ENCODE assay signal across 18 cellular contexts in genomic region chr11:126313826-126314225, GRCh38.
"Had no signal": no experiment of that assay in that cellular context is flagged by ENCODE, and none has a peak within 500 bp of the region (broad histone marks: within the 10 kb centered on the region; RNA-seq: fewer than 3 reads in every experiment).

No MANE protein-coding gene starts in this region.

- H3K4me2 ChIP-seq: smooth muscle cell had no signal

- ATAC-seq: activated T-cell treated with anti-CD3 and anti-CD28 coated beads, Interleukin-2, amount 50 U/mL, for 4 hours; left cardiac atrium; right cardiac atrium; stimulated activated naive CD8-positive, alpha-beta T cell treated with anti-CD3 and anti-CD28 coated beads, Interleukin-15, Interleukin-2, amounts not matched to agents 100 U/mL and 50 U/mL, for 24 hours had no signal

- DNase-seq: activated CD4-positive, alpha-beta memory T cell treated with anti-CD3 and anti-CD28 coated beads for 36 hours; activated CD4-positive, alpha-beta T cell treated with anti-CD3 and anti-CD28 coated beads for 1 hour; activated naive CD8-positive, alpha-beta T cell treated with anti-CD3 and anti-CD28 coated beads, Interleukin-2, amount 10 ng/mL, durations not matched to agents 7 days and 5 days; activated T-cell treated with anti-CD3 and anti-CD28 coated beads, Interleukin-2, amount 50 U/mL, for 4 hours; dorsolateral prefrontal cortex; left cardiac atrium; naive B cell; nucleus accumbens; right cardiac atrium; stimulated activated naive CD8-positive, alpha-beta T cell treated with anti-CD3 and anti-CD28 coated beads, Interleukin-15, Interleukin-2, amounts not matched to agents 100 U/mL and 50 U/mL, for 24 hours; T-helper 9 cell; upper lobe of left lung had no signal

- H3K27me3 ChIP-seq: breast epithelium, dorsolateral prefrontal cortex, esophagus muscularis mucosa, suprapubic skin, upper lobe of left lung had no signal

- H3K9me3 ChIP-seq: breast epithelium, esophagus muscularis mucosa, suprapubic skin, upper lobe of left lung had no signal

- H3K36me3 ChIP-seq: breast epithelium had no signal

- H3K4me3 ChIP-seq: breast epithelium, dorsolateral prefrontal cortex, esophagus muscularis mucosa, smooth muscle cell, suprapubic skin, upper lobe of left lung had no signal

- H3K9me3 Mint-ChIP-seq: activated CD4-positive, alpha-beta memory T cell treated with anti-CD3 and anti-CD28 coated beads for 36 hours; activated naive CD8-positive, alpha-beta T cell treated with anti-CD3 and anti-CD28 coated beads, Interleukin-2, amount 10 ng/mL, durations not matched to agents 7 days and 5 days had no signal

- H3K27me3 Mint-ChIP-seq: activated CD4-positive, alpha-beta memory T cell treated with anti-CD3 and anti-CD28 coated beads for 36 hours; activated naive CD8-positive, alpha-beta T cell treated with anti-CD3 and anti-CD28 coated beads, Interleukin-2, amount 10 ng/mL, durations not matched to agents 7 days and 5 days; naive B cell; progenitor cell of endocrine pancreas had no signal

- H3K27ac Mint-ChIP-seq: activated CD4-positive, alpha-beta memory T cell treated with anti-CD3 and anti-CD28 coated beads for 36 hours; naive B cell; progenitor cell of endocrine pancreas had no signal

- FAIRE-seq: endometrium had no signal

- H3K4me3 Mint-ChIP-seq: activated CD4-positive, alpha-beta memory T cell treated with anti-CD3 and anti-CD28 coated beads for 36 hours; activated naive CD8-positive, alpha-beta T cell treated with anti-CD3 and anti-CD28 coated beads, Interleukin-2, amount 10 ng/mL, durations not matched to agents 7 days and 5 days; activated T-cell treated with anti-CD3 and anti-CD28 coated beads, Interleukin-2, amount 50 U/mL, for 4 hours; naive B cell had no signal

- H3K27ac ChIP-seq: dorsolateral prefrontal cortex, esophagus muscularis mucosa, suprapubic skin, upper lobe of left lung had no signal
